Comparison of ENCODE assay signal across 8 cellular contexts in genomic region chrX:47129157-47129878, GRCh38. TPM values are rescaled to one million over a fixed set of nuclear protein-coding genes. Genes with fewer than 3 reads are reported as not detected.
DNase-seq lines count a peak whose midpoint lies in the region; ATAC-seq, FAIRE-seq and TF ChIP-seq lines count a peak whose summit lies in the region.

No MANE protein-coding gene starts in this region.

- DNase-seq in ACHN: peak; percentile 87
- DNase-seq in NCI-H2171 treated with DMSO at 0.1 percent for 48 hours (lab: John Stamatoyannopoulos, UW): peak; percentile 94
- DNase-seq in bronchial epithelial cell (ENCODE audit: low read depth): peak; percentile 89
- peak; percentile 96 for DNase-seq in iPS-NIHi7 (ENCODE audit: extremely low spot score)
- DNase-seq in small intestine: peak; percentile 95

- peak; percentile 96 for ATAC-seq in GM18870 (IDR thresholded peaks at IDR 0.05; ENCODE audit: unreplicated experiment)
- peak; percentile 95 for ATAC-seq in HG03108 (IDR thresholded peaks at IDR 0.05; ENCODE audit: unreplicated experiment)

- FAIRE-seq in bronchial epithelial cell (lab: Jason Lieb, UNC): no peak
- FAIRE-seq in small intestine (lab: Jason Lieb, UNC): peak; percentile 5

- no peak for TF ChIP-seq CTCF in VCaP (conservative IDR thresholded peaks at IDR 0.05)
- no peak for TF ChIP-seq CTCF in bronchial epithelial cell (IDR thresholded peaks at IDR 0.05; ENCODE audit: insufficient read depth, low read length, severe bottlenecking)

- peak overlapping the region; percentile 76 for H3K27ac ChIP-seq in VCaP
- peak overlapping the region; percentile 58 to 92 for H3K27ac ChIP-seq in small intestine (ENCODE audit: low read depth in 1 of 2, low read length in 1 of 2)

- H3K9me3 ChIP-seq in small intestine (ENCODE audit: control insufficient read depth, low read depth): no peaks in the 10 kb centered on the region

- peak overlapping the region; percentile 57 for H3K4me3 ChIP-seq in bronchial epithelial cell (ENCODE audit: low read depth, low read length)
- peak overlapping the region; percentile 36 to 64 for H3K4me3 ChIP-seq in small intestine (ENCODE audit: low read depth in 1 of 2, low read length in 2 of 2)

- no peaks in the 10 kb centered on the region for H3K4me1 ChIP-seq in small intestine (ENCODE audit: control insufficient read depth in 2 of 2, insufficient read depth in 1 of 2, low read depth in 1 of 2, low read length in 1 of 2)

- H3K27me3 ChIP-seq in bronchial epithelial cell (ENCODE audit: control insufficient read depth, insufficient read depth, low read length) (no peaks in the 10 kb centered on the region), small intestine (ENCODE audit: control insufficient read depth in 2 of 2, insufficient read depth in 2 of 2, low read length in 2 of 2) (no peaks in the 10 kb centered on the region)

- in situ Hi-C loops in ACHN (cut with HindIII; ENCODE audit: low pct_ligation_motif_present, low pct_unique_long_range_greater_than_20kb, low sequenced_read_pairs): no loop called here

- WGBS in small intestine, 3 donors: 0 to 31% (median 7%) methylated on average over 28 to 31 of the region's 31 CpGs

- H3K36me3 ChIP-seq in bronchial epithelial cell (ENCODE audit: control insufficient read depth, insufficient read depth, low read length) (no peaks in the 10 kb centered on the region), small intestine (ENCODE audit: control insufficient read depth in 2 of 2, insufficient read depth in 2 of 2, low read length in 2 of 2) (no peaks in the 10 kb centered on the region)

RNA-seq across cellular contexts. Expression of gene NDUFB11, which starts 15.2 kb away (rescaled TPM):
- total RNA-seq in bronchial epithelial cell: 32.1 and 48.4 TPM in 2 replicates
- 100 to 1,000 TPM in 2 of 3 donors, 10 to 100 TPM in 1; 89.7 to 109 (median 108) TPM for polyA plus RNA-seq in small intestine

RNA-seq across cellular contexts. Expression of gene RBM10, which starts 15.7 kb away (rescaled TPM):
- 29.0 and 35.2 TPM in 2 replicates for total RNA-seq in bronchial epithelial cell
- 10 to 100 TPM; 27.8 to 36.2 (median 35.1) TPM for polyA plus RNA-seq in small intestine

RNA-seq across cellular contexts. Expression of gene RGN, which starts 51.1 kb away (rescaled TPM):
- total RNA-seq in bronchial epithelial cell: 0.26 TPM in 1 of 2 replicates, not detected in the other
- polyA plus RNA-seq in small intestine: 10 to 100 TPM in 2 of 3 donors, 1 to 10 TPM in 1; 1.8 to 48.8 (median 17.3) TPM

Comparison
In these comparisons a context has a peak if more than half of its experiments do, and no peak if none do; other contexts are left out.
1. Peak in every context shown above with its lines: DNase-seq, ATAC-seq, H3K4me3 ChIP-seq and H3K27ac ChIP-seq.